Comparison of ENCODE assay signal across 8 cellular contexts in genomic region chr16:4293822-4294457, GRCh38. TPM values are rescaled to one million over a fixed set of nuclear protein-coding genes. Genes with fewer than 3 reads are reported as not detected.
DNase-seq lines count a peak whose midpoint lies in the region; ATAC-seq and TF ChIP-seq lines count a peak whose summit lies in the region.

No MANE protein-coding gene starts in this region.

- ATAC-seq in HG03045 (IDR thresholded peaks at IDR 0.05; ENCODE audit: unreplicated experiment) (no peak), HG02840 (IDR thresholded peaks at IDR 0.05; ENCODE audit: low FRiP score, unreplicated experiment) (no peak), GM19035 (IDR thresholded peaks at IDR 0.05; ENCODE audit: unreplicated experiment) (no peak)

- peak overlapping the region; percentile 87 to 94 for H3K4ac ChIP-seq in mesenchymal stem cell (ENCODE audit: low read depth in 1 of 2, low read length in 2 of 2)

- no peaks in the 10 kb centered on the region for H3K36me3 ChIP-seq in colonic mucosa
- H3K36me3 ChIP-seq in mesenchymal stem cell (ENCODE audit: control insufficient read depth in 1 of 2, insufficient read depth in 2 of 2, low read depth in 1 of 2, low read length in 2 of 2) = no peaks in the 10 kb centered on the region

- H2BK5ac ChIP-seq in mesenchymal stem cell (ENCODE audit: low read depth, low read length, poor library complexity, severe bottlenecking) = peak overlapping the region; percentile 92

- H3K9ac ChIP-seq in colonic mucosa (ENCODE audit: low read depth in 2 of 2, low read length in 2 of 2) = no peak overlapping the region
- peak overlapping the region; percentile 56 for H3K9ac ChIP-seq in mesenchymal stem cell (ENCODE audit: low read length)

- in situ Hi-C loops in ACHN (cut with HindIII; ENCODE audit: low pct_ligation_motif_present, low pct_unique_long_range_greater_than_20kb, low sequenced_read_pairs) = no loop called here

- H4K8ac ChIP-seq in mesenchymal stem cell (ENCODE audit: low read length) = peak overlapping the region; percentile 98

- peak overlapping the region in 1 of 2 experiments; percentile 81 for H3K23ac ChIP-seq in mesenchymal stem cell (ENCODE audit: low read length in 2 of 2)

- H2BK15ac ChIP-seq in mesenchymal stem cell (ENCODE audit: low read depth, poor library complexity, severe bottlenecking) = peak overlapping the region; percentile 65

- H2AFZ ChIP-seq in mesenchymal stem cell (ENCODE audit: low read depth, low read length) = peak overlapping the region; percentile 54

- DNase-seq in DMS153 treated with DMSO at 0.1 percent for 48 hours (lab: John Stamatoyannopoulos, UW; ENCODE audit: unreplicated experiment) (peak; percentile 72), NCI-H2171 treated with DMSO at 0.1 percent for 48 hours (lab: John Stamatoyannopoulos, UW) (peak; percentile 90), colonic mucosa (no peak), mesenchymal stem cell (peak; percentile 88), ACHN (no peak)

- WGBS in mesenchymal stem cell = 13% methylated on average over 20 of the region's 20 CpGs

- peak overlapping the region; percentile 95 for H3K18ac ChIP-seq in mesenchymal stem cell (ENCODE audit: low read depth in 1 of 2, low read length in 2 of 2)

- H3K27me3 ChIP-seq in colonic mucosa (no peaks in the 10 kb centered on the region), mesenchymal stem cell (ENCODE audit: control insufficient read depth in 1 of 2, insufficient read depth in 1 of 2, low read length in 2 of 2) (no peaks in the 10 kb centered on the region)

- H3K14ac ChIP-seq in mesenchymal stem cell (ENCODE audit: low read length in 2 of 2) = peak overlapping the region in 1 of 2 experiments; percentile 95

- H3K27ac ChIP-seq in colonic mucosa (peak overlapping the region; percentile 16), mesenchymal stem cell (ENCODE audit: low read length, poor library complexity, severe bottlenecking) (peak overlapping the region; percentile 87)

- H3K4me1 ChIP-seq in colonic mucosa (peaks cover 5% of the 10 kb centered on the region), mesenchymal stem cell (ENCODE audit: control insufficient read depth, insufficient read depth, low read depth, low read length) (peaks cover 32% of the 10 kb centered on the region)

- peaks cover 4% of the 10 kb centered on the region for H3K79me1 ChIP-seq in mesenchymal stem cell (replicated peaks; ENCODE audit: low read length, poor library complexity, severe bottlenecking)

- intact Hi-C loops in colonic mucosa (cut with DNase I) = no loop called here

- H3K4me2 ChIP-seq in mesenchymal stem cell (ENCODE audit: low read length, poor library complexity, severe bottlenecking) = peak overlapping the region; percentile 71

- TF ChIP-seq CTCF in colonic mucosa (IDR thresholded peaks at IDR 0.05) = no peak

- peak overlapping the region; percentile 10 for H2AK5ac ChIP-seq in mesenchymal stem cell (ENCODE audit: low read length, severe bottlenecking)

- H2BK12ac ChIP-seq in mesenchymal stem cell (ENCODE audit: low read length in 2 of 2) = peak overlapping the region; percentile 90 to 98

- no peaks in the 10 kb centered on the region for H3K9me3 ChIP-seq in colonic mucosa
- no peaks in the 10 kb centered on the region for H3K9me3 ChIP-seq in mesenchymal stem cell (ENCODE audit: control insufficient read depth, low read length)

- no peak overlapping the region for H3K4me3 ChIP-seq in colonic mucosa
- H3K4me3 ChIP-seq in mesenchymal stem cell (ENCODE audit: insufficient read depth in 1 of 2, low read depth in 1 of 2, low read length in 2 of 2) = peak overlapping the region in 1 of 2 experiments; percentile 48

- peak overlapping the region; percentile 97 for H2BK120ac ChIP-seq in mesenchymal stem cell (ENCODE audit: low read depth, low read length)

- peak overlapping the region; percentile 97 for H4K91ac ChIP-seq in mesenchymal stem cell (ENCODE audit: low read length)

RNA-seq across cellular contexts. Expression of gene TFAP4, which starts 21.1 kb away (rescaled TPM):
- 10 to 100 TPM in 1 of 2 donors, 1 to 10 TPM in 1; 5.4 to 15.4 TPM for total RNA-seq in colonic mucosa
- 6.0 TPM for polyA plus RNA-seq in mesenchymal stem cell (2013, experiment 1 of 2)
- 5.8 TPM for polyA plus RNA-seq in mesenchymal stem cell (2013, experiment 2 of 2)

RNA-seq across cellular contexts. Expression of gene GLIS2, which starts 21.9 kb away (rescaled TPM):
- 1 to 10 TPM in 1 of 2 donors, under 1 TPM in 1; 0.89 to 4.1 TPM for total RNA-seq in colonic mucosa
- polyA plus RNA-seq in mesenchymal stem cell (2013, experiment 1 of 2) = 20.9 TPM
- 19.9 TPM for polyA plus RNA-seq in mesenchymal stem cell (2013, experiment 2 of 2)

RNA-seq across cellular contexts. Expression of gene SRL, which starts 52.1 kb away (rescaled TPM):
- under 1 TPM; 0.49 to 0.82 TPM for total RNA-seq in colonic mucosa
- not detected for polyA plus RNA-seq in mesenchymal stem cell (2013, experiment 1 of 2)
- polyA plus RNA-seq in mesenchymal stem cell (2013, experiment 2 of 2) = not detected

RNA-seq across cellular contexts. Expression of gene PAM16, which starts 57.2 kb away (rescaled TPM):
- 10 to 100 TPM; 28.2 to 43.6 TPM for total RNA-seq in colonic mucosa
- polyA plus RNA-seq in mesenchymal stem cell (2013, experiment 1 of 2) = 39.3 TPM
- 43.3 TPM for polyA plus RNA-seq in mesenchymal stem cell (2013, experiment 2 of 2)

Comparison
In these comparisons a context has a peak if more than half of its experiments do, and no peak if none do; other contexts are left out.
1. DNase-seq: peak in DMS153 treated with DMSO at 0.1 percent for 48 hours (single experiment), NCI-H2171 treated with DMSO at 0.1 percent for 48 hours (single experiment) and mesenchymal stem cell (single experiment); none in colonic mucosa (single experiment) and ACHN (single experiment).